Comparison of ENCODE assay signal across 1 cellular context in the genomic region with DNA sequence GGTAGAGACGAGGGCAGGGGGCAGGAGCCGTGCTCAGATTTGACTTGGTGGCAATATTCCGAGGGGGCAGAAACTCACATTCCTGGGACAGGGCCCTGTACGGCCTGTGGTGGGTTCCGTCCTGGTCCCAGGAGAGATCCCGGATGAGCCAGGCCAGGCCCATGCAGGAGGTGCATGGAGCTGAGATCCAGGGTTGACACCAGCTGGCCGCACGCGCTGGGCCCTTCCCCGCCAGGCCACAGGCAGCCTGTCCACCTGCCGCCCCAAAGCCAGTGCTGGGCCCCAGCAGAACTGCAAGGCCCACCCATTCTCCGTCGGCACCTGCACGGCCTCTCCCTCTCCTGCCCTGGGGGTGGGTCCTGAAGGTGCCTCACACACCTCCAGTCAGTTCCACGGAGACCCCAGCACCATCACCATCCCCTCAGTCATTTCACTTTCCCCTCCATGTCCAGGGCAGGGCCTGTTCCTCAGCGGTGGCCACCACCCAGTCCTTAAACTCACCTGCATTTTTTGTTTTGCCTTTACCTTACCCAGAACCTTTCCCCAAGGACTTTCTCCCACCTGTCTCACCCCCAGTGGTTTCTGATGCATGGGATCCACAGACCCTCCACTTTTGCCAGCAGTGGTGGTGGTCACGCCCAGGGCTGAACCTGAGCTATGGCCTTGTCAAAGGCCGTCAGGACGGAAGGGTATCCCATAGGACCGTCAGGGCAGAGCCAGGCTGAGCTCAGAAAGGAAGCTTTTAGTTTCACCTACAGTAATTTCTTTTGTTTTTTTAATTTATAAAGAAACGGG.
TF ChIP-seq lines count a peak whose summit lies in the region.

No MANE protein-coding gene starts in this region.

TF ChIP-seq in K562, 482 proteins besides CTCF, POLR2A, EP300 and RAD21:
- TF ChIP-seq, protein P1, sequence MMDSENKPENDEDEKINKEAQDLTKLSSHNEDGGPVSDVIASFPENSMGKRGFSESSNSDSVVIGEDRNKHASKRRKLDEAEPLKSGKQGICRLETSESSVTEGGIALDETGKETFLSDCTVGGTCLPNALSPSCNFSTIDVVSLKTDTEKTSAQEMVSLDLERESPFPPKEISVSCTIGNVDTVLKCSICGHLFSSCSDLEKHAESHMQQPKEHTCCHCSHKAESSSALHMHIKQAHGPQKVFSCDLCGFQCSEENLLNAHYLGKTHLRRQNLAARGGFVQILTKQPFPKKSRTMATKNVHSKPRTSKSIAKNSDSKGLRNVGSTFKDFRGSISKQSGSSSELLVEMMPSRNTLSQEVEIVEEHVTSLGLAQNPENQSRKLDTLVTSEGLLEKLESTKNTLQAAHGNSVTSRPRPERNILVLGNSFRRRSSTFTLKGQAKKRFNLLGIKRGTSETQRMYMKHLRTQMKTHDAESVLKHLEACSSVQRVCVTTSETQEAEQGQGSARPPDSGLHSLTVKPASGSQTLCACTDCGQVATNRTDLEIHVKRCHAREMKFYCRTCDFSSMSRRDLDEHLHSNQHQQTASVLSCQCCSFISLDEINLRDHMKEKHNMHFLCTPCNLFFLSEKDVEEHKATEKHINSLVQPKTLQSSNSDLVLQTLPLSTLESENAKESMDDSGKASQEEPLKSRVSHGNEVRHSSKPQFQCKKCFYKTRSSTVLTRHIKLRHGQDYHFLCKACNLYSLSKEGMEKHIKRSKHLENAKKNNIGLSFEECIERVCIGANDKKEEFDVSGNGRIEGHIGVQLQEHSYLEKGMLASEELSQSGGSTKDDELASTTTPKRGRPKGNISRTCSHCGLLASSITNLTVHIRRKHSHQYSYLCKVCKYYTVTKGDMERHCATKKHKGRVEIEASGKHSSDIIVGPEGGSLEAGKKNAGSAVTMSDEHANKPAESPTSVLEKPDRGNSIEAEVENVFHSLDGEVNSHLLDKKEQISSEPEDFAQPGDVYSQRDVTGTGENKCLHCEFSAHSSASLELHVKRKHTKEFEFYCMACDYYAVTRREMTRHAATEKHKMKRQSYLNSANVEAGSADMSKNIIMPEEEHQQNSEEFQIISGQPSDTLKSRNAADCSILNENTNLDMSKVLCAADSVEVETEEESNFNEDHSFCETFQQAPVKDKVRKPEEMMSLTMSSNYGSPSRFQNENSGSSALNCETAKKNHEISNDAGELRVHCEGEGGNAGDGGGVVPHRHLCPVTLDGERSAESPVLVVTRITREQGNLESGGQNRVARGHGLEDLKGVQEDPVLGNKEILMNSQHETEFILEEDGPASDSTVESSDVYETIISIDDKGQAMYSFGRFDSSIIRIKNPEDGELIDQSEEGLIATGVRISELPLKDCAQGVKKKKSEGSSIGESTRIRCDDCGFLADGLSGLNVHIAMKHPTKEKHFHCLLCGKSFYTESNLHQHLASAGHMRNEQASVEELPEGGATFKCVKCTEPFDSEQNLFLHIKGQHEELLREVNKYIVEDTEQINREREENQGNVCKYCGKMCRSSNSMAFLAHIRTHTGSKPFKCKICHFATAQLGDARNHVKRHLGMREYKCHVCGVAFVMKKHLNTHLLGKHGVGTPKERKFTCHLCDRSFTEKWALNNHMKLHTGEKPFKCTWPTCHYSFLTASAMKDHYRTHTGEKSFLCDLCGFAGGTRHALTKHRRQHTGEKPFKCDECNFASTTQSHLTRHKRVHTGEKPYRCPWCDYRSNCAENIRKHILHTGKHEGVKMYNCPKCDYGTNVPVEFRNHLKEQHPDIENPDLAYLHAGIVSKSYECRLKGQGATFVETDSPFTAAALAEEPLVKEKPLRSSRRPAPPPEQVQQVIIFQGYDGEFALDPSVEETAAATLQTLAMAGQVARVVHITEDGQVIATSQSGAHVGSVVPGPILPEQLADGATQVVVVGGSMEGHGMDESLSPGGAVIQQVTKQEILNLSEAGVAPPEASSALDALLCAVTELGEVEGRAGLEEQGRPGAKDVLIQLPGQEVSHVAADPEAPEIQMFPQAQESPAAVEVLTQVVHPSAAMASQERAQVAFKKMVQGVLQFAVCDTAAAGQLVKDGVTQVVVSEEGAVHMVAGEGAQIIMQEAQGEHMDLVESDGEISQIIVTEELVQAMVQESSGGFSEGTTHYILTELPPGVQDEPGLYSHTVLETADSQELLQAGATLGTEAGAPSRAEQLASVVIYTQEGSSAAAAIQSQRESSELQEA (IDR thresholded peaks at IDR 0.05; ENCODE audit: low read depth), result no peak
- 0 out of 2 replicates have a peak, but pooled peaks have one; percentile 19 for TF ChIP-seq POLR2G (IDR thresholded peaks at IDR 0.05; ENCODE audit: low read depth, low read length)
TF ChIP-seq in K562: peak in this region for 1.
